Comparison of ENCODE assay signal across 22 cellular contexts in the genomic region with DNA sequence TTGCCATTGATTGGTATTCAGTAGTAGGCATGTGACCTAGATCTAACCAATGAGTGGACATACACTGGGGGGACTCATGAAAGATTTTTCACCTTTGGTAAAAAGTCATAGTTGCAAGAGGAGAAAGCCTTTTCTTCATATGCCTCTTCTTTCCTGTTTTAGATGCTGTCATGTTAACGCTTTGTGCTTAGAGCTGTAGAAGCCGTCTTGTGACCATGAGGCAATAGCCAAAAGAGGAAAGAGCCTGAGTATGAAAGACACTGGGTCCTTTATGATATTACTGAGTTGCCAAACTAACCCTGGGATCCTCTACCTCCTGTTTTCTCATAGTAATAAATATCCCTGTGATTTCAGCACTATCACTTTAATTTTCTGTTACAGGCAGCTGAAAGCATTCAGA.
DNase-seq lines count a peak whose midpoint lies in the region; ATAC-seq, FAIRE-seq and TF ChIP-seq lines count a peak whose summit lies in the region.
"Had no signal": no experiment of that assay in that cellular context is flagged by ENCODE, and none has a peak within 500 bp of the region (broad histone marks: within the 10 kb centered on the region; RNA-seq: fewer than 3 reads in every experiment).

No MANE protein-coding gene starts in this region.

- DNase-seq in GF-D8 (lab: John Stamatoyannopoulos, UW) = peak; percentile 77
- DNase-seq in NOMO-1 (lab: John Stamatoyannopoulos, UW; ENCODE audit: unreplicated experiment in 2 of 2) = peak; percentile 61 to 83
- peak; percentile 49 for DNase-seq in SKM-1 (lab: John Stamatoyannopoulos, UW; ENCODE audit: unreplicated experiment)
- no peak for DNase-seq in lung (ENCODE audit: low spot score)
- DNase-seq in NCI-H82 (lab: John Stamatoyannopoulos, UW) = no peak
- no peak for DNase-seq in stomach
- DNase-seq in G401 (ENCODE audit: low spot score) = no peak
- no peak for DNase-seq in HTR-8/SVneo (ENCODE audit: insufficient read length, low spot score)
- DNase-seq: DMS79 treated with DMSO at 0.1 percent for 48 hours, H7, Karpas-422, MG63, NCI-H1436 treated with DMSO at 0.1 percent for 48 hours, NCI-H2029, NCI-H345, NCI-H526 treated with DMSO at 0.1 percent for 48 hours, PC-3, SJCRH30, SW 1271 had no signal

- no peak overlapping the region for H3K4me3 ChIP-seq in lung
- no peak overlapping the region for H3K4me3 ChIP-seq in stomach
- H3K4me3 ChIP-seq: A549; BLaER1 treated with 17β-estradiol and CSF1 and Interleukin-3, amounts not matched to agents 10 nM and 100 nM; MG63; SJCRH30 had no signal

- intact Hi-C loops in stomach (cut with DNase I; ENCODE audit: low total_unique reads) = no loop called here

- H3K9me3 ChIP-seq in lung (ENCODE audit: control insufficient read depth in 2 of 2, insufficient read depth in 1 of 2, low read length in 1 of 2) = peaks cover 0 to 3% of the 10 kb centered on the region in 2 donors
- H3K9me3 ChIP-seq in stomach = peaks cover 0 to 6% (median 0%) of the 10 kb centered on the region in 4 donors
- H3K9me3 ChIP-seq: A549, MG63, SJCRH30 had no signal

- H3K27me3 ChIP-seq in lung (ENCODE audit: control insufficient read depth, insufficient read depth) (no peaks in the 10 kb centered on the region), stomach (no peaks in the 10 kb centered on the region)
- H3K27me3 ChIP-seq: BLaER1 treated with 17β-estradiol and CSF1 and Interleukin-3, amounts not matched to agents 10 nM and 100 nM; MG63; SJCRH30 had no signal

- 46 to 70% methylated on average over 2 of the region's 2 CpGs for WGBS in lung, 2 donors
- 86 to 98% (median 93%) methylated on average over 2 of the region's 2 CpGs for WGBS in stomach, 5 donors

- no peak for TF ChIP-seq POLR2A in stomach (IDR thresholded peaks at IDR 0.05)

- H3K27ac ChIP-seq in lung (ENCODE audit: low read depth in 1 of 2, low read length in 1 of 2) (no peak overlapping the region), stomach (no peak overlapping the region)
- H3K27ac ChIP-seq: A549, RWPE1, SJCRH30 had no signal

- ATAC-seq in lung (ENCODE audit: insufficient read depth, low FRiP score) = peak; percentile 39
- ATAC-seq: A549, PC-3 had no signal

- no peaks in the 10 kb centered on the region for H3K36me3 ChIP-seq in lung (ENCODE audit: control insufficient read depth in 2 of 2, insufficient read depth in 2 of 2, low read length in 2 of 2)
- no peaks in the 10 kb centered on the region for H3K36me3 ChIP-seq in stomach
- H3K36me3 ChIP-seq: BLaER1 treated with 17β-estradiol and CSF1 and Interleukin-3, amounts not matched to agents 10 nM and 100 nM; MG63; SJCRH30 had no signal

- no peak for FAIRE-seq in HTR-8/SVneo (lab: Jason Lieb, UNC)
- FAIRE-seq: A549 had no signal

- in situ Hi-C loops in G401 (cut with HindIII; ENCODE audit: low sequenced_read_pairs) = no loop called here

- no peak for TF ChIP-seq EP300 in stomach (IDR thresholded peaks at IDR 0.05)

- no peaks in the 10 kb centered on the region for H3K4me1 ChIP-seq in lung (ENCODE audit: control insufficient read depth in 2 of 2, insufficient read depth in 2 of 2, low read length in 2 of 2)
- no peaks in the 10 kb centered on the region for H3K4me1 ChIP-seq in stomach
- H3K4me1 ChIP-seq: A549, SJCRH30 had no signal

- no peak for TF ChIP-seq CTCF in lung (IDR thresholded peaks at IDR 0.05; ENCODE audit: control extremely low read depth, extremely low read depth)
- no peak for TF ChIP-seq CTCF in stomach (IDR thresholded peaks at IDR 0.05)

Comparison
In these comparisons a context has a peak if more than half of its experiments do, and no peak if none do; other contexts are left out.
1. DNase-seq: peak in GF-D8 (single experiment), NOMO-1 (2 of 2) and SKM-1 (single experiment); none in lung (single experiment), NCI-H82 (single experiment), stomach (single experiment), G401 (single experiment) and HTR-8/SVneo (single experiment).